10 cellular contexts compared by ENCODE assay signal in genomic region chr6:10465633-10466499, GRCh38. TPM values are rescaled to one million over a fixed set of nuclear protein-coding genes. Genes with fewer than 3 reads are reported as not detected.
DNase-seq lines count a peak whose midpoint lies in the region; ATAC-seq and TF ChIP-seq lines count a peak whose summit lies in the region.
"Had no signal": no experiment of that assay in that cellular context is flagged by ENCODE, and none has a peak within 500 bp of the region (broad histone marks: within the 10 kb centered on the region; RNA-seq: fewer than 3 reads in every experiment).

No MANE protein-coding gene starts in this region.

- in situ Hi-C loops in transverse colon (cut with MboI; ENCODE audit: low pct_ligation_motif_present in 1 of 4, low pct_unique_long_range_greater_than_20kb in 1 of 4, low sequenced_read_pairs in 3 of 4), result no loop called here

- TF ChIP-seq RAD21 in SK-N-SH (IDR thresholded peaks at IDR 0.05; ENCODE audit: low read length), result peak; percentile 30; the same call in 1 of the 2 replicates

- TF ChIP-seq EP300 in SK-N-SH (IDR thresholded peaks at IDR 0.05; ENCODE audit: borderline replicate concordance in 1 of 2, low read depth in 1 of 2, low read length in 1 of 2) (no peak), transverse colon (IDR thresholded peaks at IDR 0.05; ENCODE audit: low read depth) (no peak)

- H3K4me3 ChIP-seq in SK-N-SH (ENCODE audit: low read depth in 2 of 2, low read length in 1 of 2) (no peak overlapping the region; a peak in 1 of 4 replicates), transverse colon (no peak overlapping the region)

- TF ChIP-seq POLR2A in transverse colon (IDR thresholded peaks at IDR 0.05), result no peak

- WGBS in SK-N-SH (ENCODE audit: low lambda C conversion rate), result 57% methylated on average over 19 of the region's 20 CpGs
- whole genome bisulfite sequencing in transverse colon (ENCODE audit: low coverage in 1 of 2), 2 donors, result 41 to 58% methylated on average over 8 to 20 of the region's 20 CpGs

- intact Hi-C loops in transverse colon (cut with DNase I; ENCODE audit: low total_unique reads), result no loop called here

- no peak overlapping the region for H3K4me2 ChIP-seq in SK-N-SH

- H2AFZ ChIP-seq in SK-N-SH (ENCODE audit: low read depth), result no peak overlapping the region
- H2AFZ ChIP-seq: parathyroid adenoma had no signal

- H3K36me3 ChIP-seq in SK-N-SH (replicated peaks in 1 of 2; ENCODE audit: control insufficient read depth in 1 of 2, insufficient read depth in 2 of 2, low read length in 1 of 2) (no peaks in the 10 kb centered on the region), transverse colon (no peaks in the 10 kb centered on the region)

- H3K4me1 Mint-ChIP-seq in glutamatergic neuron (ENCODE audit: low read depth, unreplicated experiment), result no peaks in the 10 kb centered on the region

- POLR2A ChIA-PET in SK-N-SH (lab: Yijun Ruan, JAX), result interaction anchor here (0.8 kb wide), 1 partner anchor 15 kb away, joined by 4 read pairs; no protein-coding TSS in a partner anchor

- H3K36me3 Mint-ChIP-seq in glutamatergic neuron (ENCODE audit: unreplicated experiment), result no peaks in the 10 kb centered on the region
- H3K36me3 Mint-ChIP-seq: CD8-positive, alpha-beta T cell had no signal

- no peaks in the 10 kb centered on the region for H3K9me2 ChIP-seq in SK-N-SH

- H3K9me3 ChIP-seq in SK-N-SH, result no peaks in the 10 kb centered on the region
- no peaks in the 10 kb centered on the region for H3K9me3 ChIP-seq in transverse colon

- H3K9me3 Mint-ChIP-seq in glutamatergic neuron (ENCODE audit: unreplicated experiment), result peaks cover 2% of the 10 kb centered on the region
- H3K9me3 Mint-ChIP-seq: CD8-positive, alpha-beta T cell had no signal

- CTCF ChIA-PET in SK-N-SH (lab: Yijun Ruan, JAX), result interaction anchor here (0.7 to 2.0 kb wide), 5 partner anchors 12 to 1483 kb away, joined by 3 to 10 read pairs (median 3); no protein-coding TSS in a partner anchor

- H3K27me3 ChIP-seq in SK-N-SH (ENCODE audit: insufficient read depth) (peaks cover 4% of the 10 kb centered on the region; the same call in 1 of the 2 replicates), transverse colon (peaks cover 10% of the 10 kb centered on the region)

- H3K27ac Mint-ChIP-seq in glutamatergic neuron (ENCODE audit: unreplicated experiment), result no peak overlapping the region
- H3K27ac Mint-ChIP-seq: CD8-positive, alpha-beta T cell had no signal

- H3K9ac ChIP-seq in SK-N-SH, result no peak overlapping the region
- H3K9ac ChIP-seq: parathyroid adenoma had no signal

- ATAC-seq in HG03354 (IDR thresholded peaks at IDR 0.05; ENCODE audit: poor library complexity, severe bottlenecking, unreplicated experiment), result peak; percentile 55
- ATAC-seq in GM18861 (IDR thresholded peaks at IDR 0.05; ENCODE audit: unreplicated experiment), result no peak
- ATAC-seq: CD8-positive, alpha-beta T cell had no signal

- no peak overlapping the region for H3K4me3 Mint-ChIP-seq in glutamatergic neuron (ENCODE audit: unreplicated experiment)
- H3K4me3 Mint-ChIP-seq: CD8-positive, alpha-beta T cell had no signal

- no peaks in the 10 kb centered on the region for H3F3A ChIP-seq in SK-N-SH (replicated peaks; ENCODE audit: insufficient read depth)

- TF ChIP-seq CTCF in SK-N-SH (IDR thresholded peaks at IDR 0.05) (peak; percentile 62), glutamatergic neuron (IDR thresholded peaks at IDR 0.05; ENCODE audit: partially characterized antibody, unreplicated experiment) (peak; percentile 60), transverse colon (IDR thresholded peaks at IDR 0.05) (peak in 1 of 5 experiments; percentile 16)

- H3K27ac ChIP-seq in SK-N-SH (ENCODE audit: low read depth in 2 of 2, low read length in 1 of 2), result no peak overlapping the region
- H3K27ac ChIP-seq in transverse colon, result no peak overlapping the region
- H3K27ac ChIP-seq: parathyroid adenoma had no signal

- no peaks in the 10 kb centered on the region for H4K20me1 ChIP-seq in SK-N-SH (ENCODE audit: insufficient read depth)

- H3K4me1 ChIP-seq in SK-N-SH (ENCODE audit: control insufficient read depth in 1 of 2, insufficient read depth in 2 of 2, low read depth in 1 of 2, low read length in 1 of 2) (no peaks in the 10 kb centered on the region), transverse colon (no peaks in the 10 kb centered on the region)
- H3K4me1 ChIP-seq: parathyroid adenoma had no signal

- peak; percentile 36 for DNase-seq in NCI-H146 (lab: John Stamatoyannopoulos, UW)
- DNase-seq in NCI-H146 treated with DMSO at 0.1 percent for 48 hours (lab: John Stamatoyannopoulos, UW; ENCODE audit: unreplicated experiment), result no peak
- DNase-seq in SK-N-SH, result peak; percentile 54
- peak; percentile 74 for DNase-seq in glutamatergic neuron
- no peak for DNase-seq in transverse colon
- DNase-seq in mesenteric fat pad (ENCODE audit: low spot score), result no peak

- H3K27me3 Mint-ChIP-seq in glutamatergic neuron (ENCODE audit: unreplicated experiment), result no peaks in the 10 kb centered on the region

- H3K79me2 ChIP-seq in SK-N-SH (ENCODE audit: insufficient read depth), result no peaks in the 10 kb centered on the region
- H3K79me2 ChIP-seq: parathyroid adenoma had no signal

TF ChIP-seq in SK-N-SH, 30 proteins besides CTCF, POLR2A, EP300 and RAD21:
- TF ChIP-seq USF2 (IDR thresholded peaks at IDR 0.05; ENCODE audit: borderline replicate concordance, low read depth, low read length) (no peak), MXI1 (IDR thresholded peaks at IDR 0.05; ENCODE audit: low read depth, low read length) (no peak), RXRA (IDR thresholded peaks at IDR 0.05; ENCODE audit: borderline replicate concordance, low read depth) (no peak), NRF1 (IDR thresholded peaks at IDR 0.05; ENCODE audit: low read depth, low read length) (no peak), JUND (IDR thresholded peaks at IDR 0.05) (no peak), FOXM1 (IDR thresholded peaks at IDR 0.05; ENCODE audit: low read depth) (no peak), RFX5 (IDR thresholded peaks at IDR 0.05; ENCODE audit: low read length) (no peak), YY1 (IDR thresholded peaks at IDR 0.05; ENCODE audit: low read depth) (no peak), TEAD4 (IDR thresholded peaks at IDR 0.05; ENCODE audit: borderline replicate concordance, insufficient read depth) (no peak)

RNA-seq across cellular contexts. Expression of gene TFAP2A, which starts 51.0 kb away (rescaled TPM):
- polyA plus RNA-seq in SK-N-SH (2012; rRNA removed), result 0.02 and 0.07 TPM in 2 replicates
- 0.05 TPM in 2 replicates for polyA plus RNA-seq in SK-N-SH (2012; cell fraction: cytosol; rRNA removed)
- 0.07 TPM in 1 of 2 replicates, not detected in the other for polyA plus RNA-seq in SK-N-SH (2012; cell fraction: nucleus; rRNA removed)
- total RNA-seq in glutamatergic neuron (ENCODE audit: unreplicated experiment) (0.32 TPM), transverse colon (not detected), mesenteric fat pad (1.9 TPM)

RNA-seq across cellular contexts. Expression of gene GCNT2, which starts 55.3 kb away (rescaled TPM):
- polyA plus RNA-seq in SK-N-SH (2012; rRNA removed), result 0.13 and 0.29 TPM in 2 replicates
- 0.21 and 0.26 TPM in 2 replicates for polyA plus RNA-seq in SK-N-SH (2012; cell fraction: cytosol; rRNA removed)
- 0.16 and 0.25 TPM in 2 replicates for polyA plus RNA-seq in SK-N-SH (2012; cell fraction: nucleus; rRNA removed)
- total RNA-seq in glutamatergic neuron (ENCODE audit: unreplicated experiment), result 13.2 TPM
- total RNA-seq in transverse colon, result 10 to 100 TPM; 18.7 to 53.4 (median 31.3) TPM
- 3.0 TPM for total RNA-seq in mesenteric fat pad

Comparison
In these comparisons a context has a peak if more than half of its experiments do, and no peak if none do; other contexts are left out.
1. DNase-seq: peak in NCI-H146 (single experiment), SK-N-SH (single experiment) and glutamatergic neuron (single experiment); none in NCI-H146 treated with DMSO at 0.1 percent for 48 hours (single experiment), transverse colon (single experiment) and mesenteric fat pad (single experiment).